13 cellular contexts compared by ENCODE assay signal in genomic region chr1:88922214-88922613, GRCh38.
"Had no signal": no experiment of that assay in that cellular context is flagged by ENCODE, and none has a peak within 500 bp of the region (broad histone marks: within the 10 kb centered on the region; RNA-seq: fewer than 3 reads in every experiment).

No MANE protein-coding gene starts in this region.

- H3K4me3 ChIP-seq: gastroesophageal sphincter, lower lobe of right lung, stomach, thoracic aorta had no signal

- H3K4me1 Mint-ChIP-seq: neural crest cell had no signal

- H3K27me3 ChIP-seq: gastroesophageal sphincter, stomach had no signal

- DNase-seq: activated CD4-positive, alpha-beta T cell treated with anti-CD3 and anti-CD28 coated beads, Interleukin-2, amount 10 ng/mL, durations not matched to agents 7 days and 5 days; activated CD8-positive, alpha-beta memory T cell treated with anti-CD3 and anti-CD28 coated beads for 24 hours; activated naive CD4-positive, alpha-beta T cell treated with Interleukin-2 at 50 U/mL for 16 hours; left colon; lower lobe of right lung; midbrain; stimulated activated CD4-positive, alpha-beta T cell treated with anti-CD3 and anti-CD28 coated beads, Interleukin-12 subunit alpha, Interleukin-12 subunit beta, amount 100 ng/mL, for 4 hours; stimulated activated CD4-positive, alpha-beta T cell treated with anti-CD3 and anti-CD28 coated beads, Interleukin-2, amount 100 ng/mL, for 24 hours; stomach had no signal

- ATAC-seq: gastroesophageal sphincter, left colon, lower lobe of right lung had no signal

- H3K4me1 ChIP-seq: gastroesophageal sphincter, lower lobe of right lung, stomach had no signal

- H3K27ac ChIP-seq: gastroesophageal sphincter, lower lobe of right lung, stomach, thoracic aorta had no signal

- H3K27me3 Mint-ChIP-seq: activated CD4-positive, alpha-beta T cell treated with anti-CD3 and anti-CD28 coated beads, Interleukin-2, amount 10 ng/mL, durations not matched to agents 7 days and 5 days; dendritic cell treated with granulocyte-macrophage colony-stimulating factor and Interleukin-4, amounts not matched to agents 40 ng/mL and 50 ng/mL, for 4 days had no signal

- H3K4me3 Mint-ChIP-seq: activated CD4-positive, alpha-beta T cell treated with anti-CD3 and anti-CD28 coated beads, Interleukin-2, amount 10 ng/mL, durations not matched to agents 7 days and 5 days; dendritic cell treated with granulocyte-macrophage colony-stimulating factor and Interleukin-4, amounts not matched to agents 40 ng/mL and 50 ng/mL, for 4 days; neural crest cell had no signal

- H3K27ac Mint-ChIP-seq: activated CD4-positive, alpha-beta T cell treated with anti-CD3 and anti-CD28 coated beads, Interleukin-2, amount 10 ng/mL, durations not matched to agents 7 days and 5 days; dendritic cell treated with granulocyte-macrophage colony-stimulating factor and Interleukin-4, amounts not matched to agents 40 ng/mL and 50 ng/mL, for 4 days had no signal
